In genomic region chr9:90933468-90933867, GRCh38 we compare ENCODE assay signal across 14 cellular contexts.
DNase-seq lines count a peak whose midpoint lies in the region; ATAC-seq and TF ChIP-seq lines count a peak whose summit lies in the region.
"Had no signal": no experiment of that assay in that cellular context is flagged by ENCODE, and none has a peak within 500 bp of the region (broad histone marks: within the 10 kb centered on the region; RNA-seq: fewer than 3 reads in every experiment).

No MANE protein-coding gene starts in this region.

- peak overlapping the region; percentile 99 for H3K27ac ChIP-seq in KMS-11
- H3K27ac ChIP-seq in neuronal stem cell (replicated peaks; ENCODE audit: low read length): no peak overlapping the region
- H3K27ac ChIP-seq: C4-2B had no signal

- no peak overlapping the region for H2BK5ac ChIP-seq in neuronal stem cell (ENCODE audit: low read length)

- H2BK120ac ChIP-seq in neuronal stem cell (ENCODE audit: low read depth, low read length): no peak overlapping the region

- no peaks in the 10 kb centered on the region for H3K9me3 Mint-ChIP-seq in natural killer cell treated with Interleukin-12 subunit alpha and Interleukin-12 subunit beta and Interleukin-15 and Interleukin-18, amount 100 ng/mL, for 72 hours
- H3K9me3 Mint-ChIP-seq in natural killer cell: no peaks in the 10 kb centered on the region
- H3K9me3 Mint-ChIP-seq: CD4-positive, alpha-beta memory T cell had no signal

- H3K9ac ChIP-seq in KMS-11 (peak overlapping the region; percentile 84; the same call in 1 of the 2 replicates), neuronal stem cell (ENCODE audit: low read depth, low read length, poor library complexity) (no peak overlapping the region)

- H3K4me3 ChIP-seq in KMS-11 (IDR thresholded peaks at IDR 0.05; ENCODE audit: insufficient read depth, low read depth, low read length): no peak overlapping the region
- no peak overlapping the region for H3K4me3 ChIP-seq in neuronal stem cell (ENCODE audit: low read length in 2 of 2)

- H2AFZ ChIP-seq in KMS-11 (ENCODE audit: low read depth) (peak overlapping the region; percentile 11; the same call in 1 of the 2 replicates), neuronal stem cell (ENCODE audit: low read length) (no peak overlapping the region)

- H3K9me3 ChIP-seq in neuronal stem cell (replicated peaks in 1 of 2; ENCODE audit: control insufficient read depth in 2 of 2, insufficient read depth in 1 of 2, low read depth in 1 of 2, low read length in 2 of 2): peaks cover 0 to 2% of the 10 kb centered on the region in 2 donors

- H2BK12ac ChIP-seq in neuronal stem cell (ENCODE audit: low read length): no peak overlapping the region

- H3K27ac Mint-ChIP-seq in natural killer cell treated with Interleukin-12 subunit alpha and Interleukin-12 subunit beta and Interleukin-15 and Interleukin-18, amount 100 ng/mL, for 72 hours: no peak overlapping the region
- no peak overlapping the region for H3K27ac Mint-ChIP-seq in natural killer cell
- H3K27ac Mint-ChIP-seq: B cell; CD4-positive, alpha-beta memory T cell; H9 had no signal

- TF ChIP-seq CTCF in natural killer cell (IDR thresholded peaks at IDR 0.05): no peak
- no peak for TF ChIP-seq CTCF in KMS-11 (conservative IDR thresholded peaks at IDR 0.05; ENCODE audit: low read depth, low read length)

- H3K36me3 ChIP-seq in KMS-11 (ENCODE audit: insufficient read depth): no peaks in the 10 kb centered on the region
- no peaks in the 10 kb centered on the region for H3K36me3 ChIP-seq in neuronal stem cell (replicated peaks in 1 of 2; ENCODE audit: control insufficient read depth in 2 of 2, insufficient read depth in 2 of 2, low read length in 2 of 2)

- H3K4me3 Mint-ChIP-seq in natural killer cell treated with Interleukin-12 subunit alpha and Interleukin-12 subunit beta and Interleukin-15 and Interleukin-18, amount 100 ng/mL, for 72 hours: no peak overlapping the region
- no peak overlapping the region for H3K4me3 Mint-ChIP-seq in natural killer cell
- H3K4me3 Mint-ChIP-seq: B cell; CD4-positive, alpha-beta memory T cell; H9 had no signal

- peak overlapping the region; percentile 42 for H3K14ac ChIP-seq in neuronal stem cell (ENCODE audit: low read length)

- no peak overlapping the region for H2BK15ac ChIP-seq in neuronal stem cell (ENCODE audit: low read length)

- H3K4me1 Mint-ChIP-seq in natural killer cell treated with Interleukin-12 subunit alpha and Interleukin-12 subunit beta and Interleukin-15 and Interleukin-18, amount 100 ng/mL, for 72 hours (ENCODE audit: low read depth in 2 of 2): peaks cover 0 to 3% of the 10 kb centered on the region in 2 donors
- H3K4me1 Mint-ChIP-seq in natural killer cell: no peaks in the 10 kb centered on the region
- H3K4me1 Mint-ChIP-seq: B cell; CD4-positive, alpha-beta memory T cell had no signal

- H3K23ac ChIP-seq in neuronal stem cell (ENCODE audit: low read depth, low read length, poor library complexity): no peak overlapping the region

- H2AK5ac ChIP-seq in neuronal stem cell (ENCODE audit: low read depth, low read length): no peak overlapping the region

- intact Hi-C loops in natural killer cell (cut with micrococcal nuclease): no loop called here

- H4K20me1 ChIP-seq in KMS-11 (ENCODE audit: insufficient read depth): no peaks in the 10 kb centered on the region

- H3K4me1 ChIP-seq in KMS-11 (ENCODE audit: low read depth, poor library complexity, severe bottlenecking) (peaks cover 90% of the 10 kb centered on the region), neuronal stem cell (ENCODE audit: control insufficient read depth in 2 of 2, insufficient read depth in 1 of 2, low read depth in 1 of 2, low read length in 2 of 2) (peaks cover 0 to 2% of the 10 kb centered on the region in 2 donors)

- no peaks in the 10 kb centered on the region for H3K79me2 ChIP-seq in KMS-11 (ENCODE audit: insufficient read depth, low read depth)

- H3K4me2 ChIP-seq in KMS-11: peak overlapping the region; percentile 71
- H3K4me2 ChIP-seq in neuronal stem cell (ENCODE audit: insufficient read depth, low read length, poor library complexity, severe bottlenecking): no peak overlapping the region

- H3K79me1 ChIP-seq in neuronal stem cell (ENCODE audit: low read depth, low read length): no peaks in the 10 kb centered on the region

- H4K91ac ChIP-seq in neuronal stem cell (ENCODE audit: low read depth, low read length, poor library complexity): no peak overlapping the region

- H3K18ac ChIP-seq in neuronal stem cell (ENCODE audit: low read length): no peak overlapping the region

- H3K27me3 Mint-ChIP-seq in natural killer cell treated with Interleukin-12 subunit alpha and Interleukin-12 subunit beta and Interleukin-15 and Interleukin-18, amount 100 ng/mL, for 72 hours: peaks cover 9% of the 10 kb centered on the region in 2 donors
- peaks cover 4 to 5% of the 10 kb centered on the region in 2 donors for H3K27me3 Mint-ChIP-seq in natural killer cell (ENCODE audit: low read depth in 2 of 2)

- ATAC-seq in natural killer cell treated with Interleukin-12 subunit alpha and Interleukin-12 subunit beta and Interleukin-15 and Interleukin-18, amount 100 ng/mL, for 72 hours: peak; percentile 34 to 44
- no peak for ATAC-seq in natural killer cell

- H4K8ac ChIP-seq in neuronal stem cell (ENCODE audit: low read depth, low read length): no peak overlapping the region

- H3K27me3 ChIP-seq in KMS-11 (ENCODE audit: insufficient read depth, low read depth): no peaks in the 10 kb centered on the region
- no peaks in the 10 kb centered on the region for H3K27me3 ChIP-seq in neuronal stem cell (ENCODE audit: control insufficient read depth in 3 of 3, insufficient read depth in 3 of 3, low read depth in 1 of 3, low read length in 3 of 3)

- no CpG with 5 or more reads among the region's 3 CpGs for WGBS in neuronal stem cell (ENCODE audit: extremely low coverage in 2 of 2, insufficient read length in 2 of 2, insufficient replicate concordance in 1 of 2), 2 donors

- H3K4ac ChIP-seq in neuronal stem cell (ENCODE audit: low read length): no peak overlapping the region

- no peak for DNase-seq in natural killer cell treated with Interleukin-12 subunit alpha and Interleukin-12 subunit beta and Interleukin-15 and Interleukin-18, amount 100 ng/mL, for 72 hours (ENCODE audit: low spot score)
- DNase-seq in natural killer cell (no peak), neuronal stem cell (ENCODE audit: low spot score) (no peak), NCI-H1694 (lab: John Stamatoyannopoulos, UW) (no peak), EL (no peak)
- DNase-seq: CD4-positive, alpha-beta memory T cell; DMS153; DMS79; GF-D8; H9; IMR-90 had no signal

- H3K36me3 Mint-ChIP-seq in natural killer cell treated with Interleukin-12 subunit alpha and Interleukin-12 subunit beta and Interleukin-15 and Interleukin-18, amount 100 ng/mL, for 72 hours: no peaks in the 10 kb centered on the region
- no peaks in the 10 kb centered on the region for H3K36me3 Mint-ChIP-seq in natural killer cell
- H3K36me3 Mint-ChIP-seq: CD4-positive, alpha-beta memory T cell had no signal

Comparison
In these comparisons a context has a peak if more than half of its experiments do, and no peak if none do; other contexts are left out.
1. ATAC-seq: peak in natural killer cell treated with Interleukin-12 subunit alpha and Interleukin-12 subunit beta and Interleukin-15 and Interleukin-18, amount 100 ng/mL, for 72 hours (2 of 2); none in natural killer cell (0 of 3).